Comparison of ENCODE assay signal across 9 cellular contexts in genomic region chr17:19181040-19181875, GRCh38. TPM values are rescaled to one million over a fixed set of nuclear protein-coding genes. Genes with fewer than 3 reads are reported as not detected.
A peak's percentile ranks its signal among the peaks of the same experiment; 100 is the strongest.
DNase-seq lines count a peak whose midpoint lies in the region; ATAC-seq and TF ChIP-seq lines count a peak whose summit lies in the region.
"Not testable (repeated sequence)": the region's sequence is repeated elsewhere in the genome, so short reads cannot be mapped to it uniquely, and the experiment has no call there.
"Had no signal": no experiment of that assay in that cellular context is flagged by ENCODE, and none has a peak within 500 bp of the region (broad histone marks: within the 10 kb centered on the region; RNA-seq: fewer than 3 reads in every experiment).

No MANE protein-coding gene starts in this region.

- not testable (repeated sequence) for DNase-seq in activated CD4-positive, alpha-beta T cell treated with anti-CD3 and anti-CD28 coated beads for 36 hours; heart left ventricle; psoas muscle

- not testable (repeated sequence) for H3K36me3 ChIP-seq in heart left ventricle; psoas muscle (ENCODE audit: insufficient read depth in 1 of 2, low read depth in 1 of 2)

- not testable (repeated sequence) for H3K4me3 Mint-ChIP-seq in activated CD4-positive, alpha-beta T cell treated with anti-CD3 and anti-CD28 coated beads for 36 hours

- not testable (repeated sequence) for H3K27ac ChIP-seq in heart left ventricle, psoas muscle

- H3K4me3 ChIP-seq in heart left ventricle, psoas muscle: not testable (repeated sequence)

- not testable (repeated sequence) for TF ChIP-seq POLR2A in heart left ventricle (IDR thresholded peaks at IDR 0.05)

- not testable (repeated sequence) for H3K36me3 Mint-ChIP-seq in activated CD4-positive, alpha-beta T cell treated with anti-CD3 and anti-CD28 coated beads for 36 hours (ENCODE audit: low read depth)

- intact Hi-C loops in activated CD4-positive, alpha-beta T cell treated with anti-CD3 and anti-CD28 coated beads for 36 hours (cut with DNase I, micrococcal nuclease); heart left ventricle (cut with DNase I); psoas muscle (cut with DNase I): not testable (repeated sequence)

- TF ChIP-seq CTCF in heart left ventricle (IDR thresholded peaks at IDR 0.05); psoas muscle (IDR thresholded peaks at IDR 0.05): not testable (repeated sequence)

- not testable (repeated sequence) for H3K4me1 ChIP-seq in heart left ventricle, psoas muscle

- POLR2A ChIA-PET in activated CD4-positive, alpha-beta T cell treated with anti-CD3 and anti-CD28 coated beads for 36 hours (lab: Charles Lee): not testable (repeated sequence)

- CTCF ChIA-PET in activated CD4-positive, alpha-beta T cell treated with anti-CD3 and anti-CD28 coated beads for 36 hours (lab: Charles Lee): not testable (repeated sequence)

- peak; percentile 86 for ATAC-seq in GM18498 (IDR thresholded peaks at IDR 0.05; ENCODE audit: unreplicated experiment)
- peak; percentile 67 for ATAC-seq in GM19328 (IDR thresholded peaks at IDR 0.05; ENCODE audit: unreplicated experiment)
- ATAC-seq in GM21619 (IDR thresholded peaks at IDR 0.05; ENCODE audit: unreplicated experiment): peak; percentile 88
- ATAC-seq in HG02885 (IDR thresholded peaks at IDR 0.05; ENCODE audit: poor library complexity, unreplicated experiment): peak; percentile 96
- ATAC-seq in HG03354 (IDR thresholded peaks at IDR 0.05; ENCODE audit: poor library complexity, severe bottlenecking, unreplicated experiment): peak; percentile 90
- peak; percentile 97 for ATAC-seq in activated CD4-positive, alpha-beta T cell treated with anti-CD3 and anti-CD28 coated beads for 36 hours
- peak; percentile 86 to 98 (median 98) for ATAC-seq in heart left ventricle
- ATAC-seq in psoas muscle: peak; percentile 98 to 99 (median 99)

- WGBS in heart left ventricle, 4 donors: no CpG with 5 or more reads among the region's 33 CpGs
- no CpG with 5 or more reads among the region's 33 CpGs for WGBS in psoas muscle, 3 donors

- not testable (repeated sequence) for H3K27me3 Mint-ChIP-seq in activated CD4-positive, alpha-beta T cell treated with anti-CD3 and anti-CD28 coated beads for 36 hours

- H3K4me1 Mint-ChIP-seq in activated CD4-positive, alpha-beta T cell treated with anti-CD3 and anti-CD28 coated beads for 36 hours: not testable (repeated sequence)

- H3K9me3 Mint-ChIP-seq in activated CD4-positive, alpha-beta T cell treated with anti-CD3 and anti-CD28 coated beads for 36 hours (ENCODE audit: low read depth): not testable (repeated sequence)

- H3K27me3 ChIP-seq in heart left ventricle; psoas muscle (ENCODE audit: insufficient read depth in 3 of 3, low read length in 2 of 3): not testable (repeated sequence)

- not testable (repeated sequence) for H3K27ac Mint-ChIP-seq in activated CD4-positive, alpha-beta T cell treated with anti-CD3 and anti-CD28 coated beads for 36 hours

- not testable (repeated sequence) for H3K9me3 ChIP-seq in heart left ventricle, psoas muscle

RNA-seq across cellular contexts. Expression of gene GRAPL, which starts 53.9 kb away (rescaled TPM):
- 1 to 10 TPM; 2.9 to 4.0 TPM for total RNA-seq in activated CD4-positive, alpha-beta T cell treated with anti-CD3 and anti-CD28 coated beads for 36 hours
- total RNA-seq in heart left ventricle: 1 to 10 TPM in 5 of 9 donors, under 1 TPM in 3, not detected in 1; 0.69 to 5.9 (median 1.5) TPM
- 1 to 10 TPM; 1.5 to 2.0 TPM for polyA plus RNA-seq in heart left ventricle
- 1 to 10 TPM in 1 of 4 donors, under 1 TPM in 1, not detected in 2; 0.90 to 1.5 TPM for total RNA-seq in psoas muscle
- under 1 TPM; 0.34 to 0.74 (median 0.35) TPM for polyA plus RNA-seq in psoas muscle
- total RNA-seq: GM23248 had no signal
- polyA plus RNA-seq: GM23248 had no signal

RNA-seq across cellular contexts. Expression of gene EPN2, which starts 55.9 kb away (rescaled TPM):
- total RNA-seq in activated CD4-positive, alpha-beta T cell treated with anti-CD3 and anti-CD28 coated beads for 36 hours: 1 to 10 TPM; 6.8 to 8.2 TPM
- 100 to 1,000 TPM in 1 of 9 donors, 10 to 100 TPM in 8; 43.9 to 114 (median 73.9) TPM for total RNA-seq in heart left ventricle
- 10 to 100 TPM; 26.4 to 37.9 TPM for polyA plus RNA-seq in heart left ventricle
- total RNA-seq in psoas muscle: 10 to 100 TPM; 23.6 to 36.0 (median 26.9) TPM
- polyA plus RNA-seq in psoas muscle: 10 to 100 TPM; 11.6 to 27.2 (median 12.2) TPM
